In the genomic region with DNA sequence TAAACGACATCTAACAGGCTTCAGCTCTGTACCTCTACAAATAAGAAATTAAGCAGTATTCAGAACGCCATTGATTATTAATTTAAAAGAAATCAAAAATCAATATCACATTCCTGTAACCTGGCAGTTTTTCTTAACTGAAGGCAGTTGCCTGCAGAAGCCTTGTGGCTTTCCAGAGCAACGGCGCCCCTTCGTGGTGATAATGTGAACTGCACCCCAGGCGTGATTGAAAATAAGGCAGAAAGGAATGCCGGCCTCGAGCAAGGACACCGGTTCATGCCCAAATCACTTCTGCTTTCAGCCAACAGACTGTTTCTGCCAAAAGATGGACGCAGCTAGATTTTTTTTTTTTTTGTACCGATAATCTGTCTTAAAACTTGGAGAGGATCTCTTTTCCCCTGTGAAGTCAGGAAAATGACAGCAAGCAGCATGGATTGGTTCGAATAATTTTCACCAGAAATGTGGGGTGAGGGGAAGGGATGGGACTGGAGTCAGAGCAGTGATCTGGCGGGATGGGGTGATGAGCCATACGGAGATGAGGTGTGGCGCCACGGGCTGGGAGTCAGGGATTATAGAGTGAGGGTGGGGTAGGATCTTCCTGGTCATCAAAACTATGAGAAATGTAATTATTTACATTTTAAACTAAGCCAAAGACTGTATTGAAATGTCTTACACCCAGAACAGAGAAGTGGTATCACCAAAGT, we compare ENCODE assay signal across 8 cellular contexts.
DNase-seq lines count a peak whose midpoint lies in the region; ATAC-seq and TF ChIP-seq lines count a peak whose summit lies in the region.

No MANE protein-coding gene starts in this region.

- POLR2A ChIA-PET in naive thymus-derived CD8-positive, alpha-beta T cell (lab: Charles Lee) = no interaction called here

- DNase-seq in AG10803 (ENCODE audit: low read depth) (peak; percentile 49), H4 (ENCODE audit: low spot score) (peak; percentile 64), NCI-H82 (lab: John Stamatoyannopoulos, UW) (peak; percentile 75)
- peak; percentile 59 for DNase-seq in activated CD8-positive, alpha-beta memory T cell treated with anti-CD3 and anti-CD28 coated beads, Interleukin-2, amount 50 U/mL, for 24 hours (ENCODE audit: extremely low read depth)
- DNase-seq in naive thymus-derived CD8-positive, alpha-beta T cell = peak; percentile 25 to 70 (median 46)
- DNase-seq in stimulated activated naive B cell treated with anti-CD40 and anti-IgM and Interleukin-4, amounts not matched to agents 10 μg/mL and 1 μg/mL and 100 μg/mL, for 72 hours = peak; percentile 69

- H3K9me3 Mint-ChIP-seq in naive thymus-derived CD8-positive, alpha-beta T cell = peaks cover 0 to 7% (median 4%) of the 10 kb centered on the region in 9 donors
- peaks cover 0 to 1% of the 10 kb centered on the region in 2 donors for H3K9me3 Mint-ChIP-seq in stimulated activated naive B cell treated with anti-CD40 and anti-IgM and Interleukin-4, amounts not matched to agents 10 μg/mL and 1 μg/mL and 100 μg/mL, for 72 hours

- H3K4me3 ChIP-seq in AG10803 (ENCODE audit: low read length) = no peak overlapping the region

- H3K4me1 Mint-ChIP-seq in naive thymus-derived CD8-positive, alpha-beta T cell = peaks cover 0 to 6% (median 4%) of the 10 kb centered on the region in 4 donors
- peaks cover 4 to 7% of the 10 kb centered on the region in 2 donors for H3K4me1 Mint-ChIP-seq in stimulated activated naive B cell treated with anti-CD40 and anti-IgM and Interleukin-4, amounts not matched to agents 10 μg/mL and 1 μg/mL and 100 μg/mL, for 72 hours

- ATAC-seq in esophagus mucosa = peak; percentile 63
- no peak for ATAC-seq in naive thymus-derived CD8-positive, alpha-beta T cell
- peak; percentile 54 to 68 for ATAC-seq in stimulated activated naive B cell treated with anti-CD40 and anti-IgM and Interleukin-4, amounts not matched to agents 10 μg/mL and 1 μg/mL and 100 μg/mL, for 72 hours (replicated peaks)
- ATAC-seq in HG03108 (IDR thresholded peaks at IDR 0.05; ENCODE audit: unreplicated experiment) = no peak

- H3K4me3 Mint-ChIP-seq in naive thymus-derived CD8-positive, alpha-beta T cell = no peak overlapping the region
- H3K4me3 Mint-ChIP-seq in stimulated activated naive B cell treated with anti-CD40 and anti-IgM and Interleukin-4, amounts not matched to agents 10 μg/mL and 1 μg/mL and 100 μg/mL, for 72 hours = no peak overlapping the region

- peaks cover 6 to 19% (median 15%) of the 10 kb centered on the region in 5 donors for H3K27me3 Mint-ChIP-seq in naive thymus-derived CD8-positive, alpha-beta T cell
- peaks cover 24 to 35% of the 10 kb centered on the region in 2 donors for H3K27me3 Mint-ChIP-seq in stimulated activated naive B cell treated with anti-CD40 and anti-IgM and Interleukin-4, amounts not matched to agents 10 μg/mL and 1 μg/mL and 100 μg/mL, for 72 hours

- H3K36me3 Mint-ChIP-seq in naive thymus-derived CD8-positive, alpha-beta T cell = peaks cover 0 to 13% (median 5%) of the 10 kb centered on the region in 3 donors
- no peaks in the 10 kb centered on the region for H3K36me3 Mint-ChIP-seq in stimulated activated naive B cell treated with anti-CD40 and anti-IgM and Interleukin-4, amounts not matched to agents 10 μg/mL and 1 μg/mL and 100 μg/mL, for 72 hours

- peak; percentile 81 for TF ChIP-seq CTCF in AG10803 (conservative IDR thresholded peaks at IDR 0.05; ENCODE audit: low read length)

- H3K27ac Mint-ChIP-seq in naive thymus-derived CD8-positive, alpha-beta T cell = peak overlapping the region in 3 of 10 donors; percentile 40 to 68 (median 54)
- H3K27ac Mint-ChIP-seq in stimulated activated naive B cell treated with anti-CD40 and anti-IgM and Interleukin-4, amounts not matched to agents 10 μg/mL and 1 μg/mL and 100 μg/mL, for 72 hours = no peak overlapping the region

Comparison
In these comparisons a context has a peak if more than half of its experiments do, and no peak if none do; other contexts are left out.
1. ATAC-seq: peak in esophagus mucosa (single experiment) and stimulated activated naive B cell treated with anti-CD40 and anti-IgM and Interleukin-4, amounts not matched to agents 10 μg/mL and 1 μg/mL and 100 μg/mL, for 72 hours (2 of 2); none in naive thymus-derived CD8-positive, alpha-beta T cell (0 of 2) and HG03108 (single experiment).
2. Peak in every context shown above with its lines, with median percentiles within 50 percentile points of each other: DNase-seq.